ENCODE assay signal across 9 cellular contexts in the genomic region with DNA sequence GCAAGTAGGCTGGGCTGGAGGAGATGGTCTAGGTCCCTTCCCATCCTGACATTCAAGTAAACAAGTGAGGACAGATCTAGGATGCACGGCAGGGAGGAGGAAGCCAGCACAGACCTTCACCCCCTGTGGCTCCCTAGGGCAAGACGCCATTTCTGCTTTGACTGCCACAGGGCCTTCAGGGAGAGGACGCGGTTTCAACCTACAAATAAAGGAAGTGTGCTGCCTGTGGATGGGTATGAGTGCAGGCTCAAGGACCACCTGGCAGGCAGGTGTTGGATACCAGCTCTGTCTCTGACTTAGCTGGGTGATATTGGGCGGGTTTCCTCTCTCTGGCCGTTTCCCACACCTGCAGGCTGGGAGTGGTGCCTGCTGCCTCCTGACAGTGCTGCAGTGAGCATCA. TPM values are rescaled to one million over a fixed set of nuclear protein-coding genes. Genes with fewer than 3 reads are reported as not detected.
DNase-seq lines count a peak whose midpoint lies in the region; ATAC-seq lines count a peak whose summit lies in the region.
"Had no signal": no experiment of that assay in that cellular context is flagged by ENCODE, and none has a peak within 500 bp of the region (broad histone marks: within the 10 kb centered on the region; RNA-seq: fewer than 3 reads in every experiment).

No MANE protein-coding gene starts in this region.

- peaks cover 64% of the 10 kb centered on the region for H3K4me1 ChIP-seq in mesenchymal stem cell (ENCODE audit: control insufficient read depth, insufficient read depth, low read depth, low read length)

- no peak overlapping the region for H3K4me2 ChIP-seq in mesenchymal stem cell (ENCODE audit: low read length, poor library complexity, severe bottlenecking)

- peaks cover 19% of the 10 kb centered on the region for H3K79me1 ChIP-seq in mesenchymal stem cell (replicated peaks; ENCODE audit: low read length, poor library complexity, severe bottlenecking)

- no peak for DNase-seq in stimulated activated naive CD8-positive, alpha-beta T cell treated with anti-CD3 and anti-CD28 coated beads, Interleukin-15, Interleukin-2, amounts not matched to agents 100 U/mL and 50 U/mL, for 24 hours
- DNase-seq in mesenchymal stem cell (no peak), GOT3 (lab: John Stamatoyannopoulos, UW) (no peak), D341Med (ENCODE audit: low spot score) (no peak), NCI-H524 (lab: John Stamatoyannopoulos, UW) (no peak)
- DNase-seq: NCI-H69 had no signal

- no peaks in the 10 kb centered on the region for H3K9me3 Mint-ChIP-seq in stimulated activated naive CD8-positive, alpha-beta T cell treated with anti-CD3 and anti-CD28 coated beads, Interleukin-15, Interleukin-2, amounts not matched to agents 100 ng/mL and 50 ng/mL, for 24 hours

- no peak overlapping the region for H3K4me3 ChIP-seq in mesenchymal stem cell (ENCODE audit: insufficient read depth in 1 of 2, low read depth in 1 of 2, low read length in 2 of 2)

- H3K27me3 ChIP-seq in mesenchymal stem cell (ENCODE audit: control insufficient read depth in 1 of 2, insufficient read depth in 1 of 2, low read length in 2 of 2), result no peaks in the 10 kb centered on the region

- peak overlapping the region; percentile 37 to 82 for H2BK12ac ChIP-seq in mesenchymal stem cell (ENCODE audit: low read length in 2 of 2)

- H3K18ac ChIP-seq in mesenchymal stem cell (ENCODE audit: low read depth in 1 of 2, low read length in 2 of 2), result peak overlapping the region; percentile 76 to 97

- peak overlapping the region in 1 of 2 experiments; percentile 9 for H3K14ac ChIP-seq in mesenchymal stem cell (ENCODE audit: low read length in 2 of 2)

- H2BK15ac ChIP-seq in mesenchymal stem cell (ENCODE audit: low read depth, poor library complexity, severe bottlenecking), result peak overlapping the region; percentile 90

- H3K9me3 ChIP-seq in mesenchymal stem cell (ENCODE audit: control insufficient read depth, low read length), result no peaks in the 10 kb centered on the region

- H3K4ac ChIP-seq in mesenchymal stem cell (ENCODE audit: low read depth in 1 of 2, low read length in 2 of 2), result peak overlapping the region; percentile 10 to 77

- 84% methylated on average over 6 of the region's 6 CpGs for WGBS in mesenchymal stem cell

- H2AFZ ChIP-seq in mesenchymal stem cell (ENCODE audit: low read depth, low read length), result no peak overlapping the region

- H3K27me3 Mint-ChIP-seq in stimulated activated naive CD8-positive, alpha-beta T cell treated with anti-CD3 and anti-CD28 coated beads, Interleukin-15, Interleukin-2, amounts not matched to agents 100 ng/mL and 50 ng/mL, for 24 hours, result no peaks in the 10 kb centered on the region

- peaks cover 78% of the 10 kb centered on the region for H3K36me3 Mint-ChIP-seq in stimulated activated naive CD8-positive, alpha-beta T cell treated with anti-CD3 and anti-CD28 coated beads, Interleukin-15, Interleukin-2, amounts not matched to agents 100 ng/mL and 50 ng/mL, for 24 hours (ENCODE audit: low read depth)

- no peak for ATAC-seq in stimulated activated naive CD8-positive, alpha-beta T cell treated with anti-CD3 and anti-CD28 coated beads, Interleukin-15, Interleukin-2, amounts not matched to agents 100 U/mL and 50 U/mL, for 24 hours
- no peak for ATAC-seq in HG03159 (IDR thresholded peaks at IDR 0.05; ENCODE audit: unreplicated experiment)

- H2BK5ac ChIP-seq in mesenchymal stem cell (ENCODE audit: low read depth, low read length, poor library complexity, severe bottlenecking), result no peak overlapping the region

- H3K36me3 ChIP-seq in mesenchymal stem cell (ENCODE audit: control insufficient read depth in 1 of 2, insufficient read depth in 2 of 2, low read depth in 1 of 2, low read length in 2 of 2), result peaks cover 0 to 65% of the 10 kb centered on the region in 2 experiments

- peak overlapping the region; percentile 94 for H2AK5ac ChIP-seq in mesenchymal stem cell (ENCODE audit: low read length, severe bottlenecking)

- H3K23ac ChIP-seq in mesenchymal stem cell (ENCODE audit: low read length in 2 of 2), result no peak overlapping the region

- H3K27ac Mint-ChIP-seq in stimulated activated naive CD8-positive, alpha-beta T cell treated with anti-CD3 and anti-CD28 coated beads, Interleukin-15, Interleukin-2, amounts not matched to agents 100 ng/mL and 50 ng/mL, for 24 hours, result peak overlapping the region; percentile 62

- H4K8ac ChIP-seq in mesenchymal stem cell (ENCODE audit: low read length), result peak overlapping the region; percentile 21

- H3K4me1 Mint-ChIP-seq in stimulated activated naive CD8-positive, alpha-beta T cell treated with anti-CD3 and anti-CD28 coated beads, Interleukin-15, Interleukin-2, amounts not matched to agents 100 ng/mL and 50 ng/mL, for 24 hours (ENCODE audit: low read depth), result peaks cover 100% of the 10 kb centered on the region

- H3K9ac ChIP-seq in mesenchymal stem cell (ENCODE audit: low read length), result no peak overlapping the region

- peak overlapping the region; percentile 5 for H3K4me3 Mint-ChIP-seq in stimulated activated naive CD8-positive, alpha-beta T cell treated with anti-CD3 and anti-CD28 coated beads, Interleukin-15, Interleukin-2, amounts not matched to agents 100 ng/mL and 50 ng/mL, for 24 hours

- H4K91ac ChIP-seq in mesenchymal stem cell (ENCODE audit: low read length), result peak overlapping the region; percentile 40

- peak overlapping the region; percentile 71 for H2BK120ac ChIP-seq in mesenchymal stem cell (ENCODE audit: low read depth, low read length)

- H3K27ac ChIP-seq in angular gyrus (ENCODE audit: low read depth, low read length), result peak overlapping the region; percentile 74
- peak overlapping the region; percentile 87 for H3K27ac ChIP-seq in mesenchymal stem cell (ENCODE audit: low read length, poor library complexity, severe bottlenecking)

RNA-seq across cellular contexts. Expression of a gene that starts 16.2 kb away (rescaled TPM):
- polyA plus RNA-seq in mesenchymal stem cell (2013, experiment 1 of 2), result 64.6 TPM
- polyA plus RNA-seq in mesenchymal stem cell (2013, experiment 2 of 2), result 64.8 TPM
